Comparison of ENCODE assay signal across 20 cellular contexts in the genomic region with DNA sequence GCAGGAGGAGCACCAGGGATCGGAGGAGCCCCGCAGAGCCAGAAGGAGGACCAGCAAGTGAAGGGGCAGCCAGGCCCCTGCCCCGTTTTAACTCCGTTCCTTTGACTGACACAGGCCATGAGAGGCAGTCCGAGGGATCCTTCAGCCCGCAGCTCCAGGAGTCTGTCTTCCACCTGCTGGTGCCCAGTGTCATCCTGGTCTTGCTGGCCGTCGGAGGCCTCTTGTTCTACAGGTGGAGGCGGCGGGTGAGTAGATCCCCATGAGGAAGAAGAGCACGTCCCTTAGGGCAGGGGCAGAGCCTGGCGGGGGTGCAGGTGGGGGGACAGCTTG. TPM values are rescaled to one million over a fixed set of nuclear protein-coding genes. Genes with fewer than 3 reads are reported as not detected.
DNase-seq lines count a peak whose midpoint lies in the region; ATAC-seq, FAIRE-seq and TF ChIP-seq lines count a peak whose summit lies in the region.
"Had no signal": no experiment of that assay in that cellular context is flagged by ENCODE, and none has a peak within 500 bp of the region (broad histone marks: within the 10 kb centered on the region; RNA-seq: fewer than 3 reads in every experiment).

No MANE protein-coding gene starts in this region.

- intact Hi-C loops in sciatic nerve (cut with DNase I) (no loop called here), upper lobe of right lung (cut with DNase I) (no loop called here)

- no peaks in the 10 kb centered on the region for H3K27me3 ChIP-seq in GM23338 (ENCODE audit: insufficient read depth)
- no peaks in the 10 kb centered on the region for H3K27me3 ChIP-seq in upper lobe of right lung
- H3K27me3 ChIP-seq: hepatocyte, MG63 had no signal

- H4K20me1 ChIP-seq in GM23338 (replicated peaks; ENCODE audit: insufficient read depth) = no peaks in the 10 kb centered on the region

- H3K4me1 ChIP-seq in GM23338 (ENCODE audit: insufficient read depth) (no peaks in the 10 kb centered on the region), upper lobe of right lung (peaks cover 22% of the 10 kb centered on the region)

- DNase-seq in GM23338 (ENCODE audit: low spot score) (no peak), sciatic nerve (ENCODE audit: low spot score) (peak; percentile 54), upper lobe of right lung (no peak), RCC 7860 (ENCODE audit: low spot score) (no peak)
- DNase-seq in Jurkat, Clone E6-1 (ENCODE audit: low read depth, low spot score) = no peak
- DNase-seq in effector memory CD8-positive, alpha-beta T cell = no peak
- DNase-seq: activated CD4-positive, alpha-beta memory T cell treated with anti-CD3 and anti-CD28 coated beads, Interleukin-2, amount 10 ng/mL, durations not matched to agents 7 days and 5 days; activated effector memory CD4-positive, alpha-beta T cell treated with Interleukin-2 at 50 U/mL for 16 hours; amniotic stem cell; central memory CD4-positive, alpha-beta T cell; effector CD4-positive, alpha-beta T cell; GF-D8; islet precursor cell; MG63; NCI-H187 treated with DMSO at 0.1 percent for 48 hours; NCI-H510A treated with DMSO at 0.1 percent for 48 hours had no signal

- no peaks in the 10 kb centered on the region for H3K36me3 ChIP-seq in GM23338 (ENCODE audit: insufficient read depth)
- peaks cover 87% of the 10 kb centered on the region for H3K36me3 ChIP-seq in upper lobe of right lung

- no peaks in the 10 kb centered on the region for H3F3A ChIP-seq in GM23338 (replicated peaks; ENCODE audit: low read depth)

- H3K27me3 Mint-ChIP-seq in GM23338 (ENCODE audit: insufficient read depth, low read depth, poor library complexity) = peaks cover 11% of the 10 kb centered on the region
- no peaks in the 10 kb centered on the region for H3K27me3 Mint-ChIP-seq in effector memory CD8-positive, alpha-beta T cell
- H3K27me3 Mint-ChIP-seq: activated CD4-positive, alpha-beta memory T cell treated with anti-CD3 and anti-CD28 coated beads, Interleukin-2, amount 10 ng/mL, durations not matched to agents 7 days and 5 days had no signal

- ATAC-seq in GM23338 (peak; percentile 10; the same call in 1 of the 3 replicates), sciatic nerve (no peak), upper lobe of right lung (no peak), GM19395 (IDR thresholded peaks at IDR 0.05; ENCODE audit: unreplicated experiment) (no peak)
- ATAC-seq in effector memory CD8-positive, alpha-beta T cell (replicated peaks) = no peak

- H3K9me3 ChIP-seq in upper lobe of right lung = no peaks in the 10 kb centered on the region

- H3K36me3 Mint-ChIP-seq in GM23338 (ENCODE audit: low read depth) = peaks cover 3% of the 10 kb centered on the region; the same call in 1 of the 3 replicates
- peaks cover 15% of the 10 kb centered on the region for H3K36me3 Mint-ChIP-seq in effector memory CD8-positive, alpha-beta T cell (ENCODE audit: insufficient read depth)

- no peaks in the 10 kb centered on the region for H3K9me3 Mint-ChIP-seq in GM23338
- no peaks in the 10 kb centered on the region for H3K9me3 Mint-ChIP-seq in effector memory CD8-positive, alpha-beta T cell
- H3K9me3 Mint-ChIP-seq: activated CD4-positive, alpha-beta memory T cell treated with anti-CD3 and anti-CD28 coated beads, Interleukin-2, amount 10 ng/mL, durations not matched to agents 7 days and 5 days had no signal

- H3K9me2 ChIP-seq in GM23338 (ENCODE audit: insufficient read depth) = no peaks in the 10 kb centered on the region

- FAIRE-seq in RCC 7860 (lab: Jason Lieb, UNC) = no peak
- FAIRE-seq: GM12891 had no signal

- H3K4me1 Mint-ChIP-seq in GM23338 = peaks cover 2% of the 10 kb centered on the region; the same call in 1 of the 3 replicates
- peaks cover 0 to 3% of the 10 kb centered on the region in 2 donors for H3K4me1 Mint-ChIP-seq in effector memory CD8-positive, alpha-beta T cell (ENCODE audit: low read depth in 2 of 2)

- H2AFZ ChIP-seq in GM23338 = 0 out of 2 replicates have a peak overlapping the region, but pooled peaks have one; percentile 63
- H2AFZ ChIP-seq: hepatocyte had no signal

- no peak overlapping the region for H3K27ac Mint-ChIP-seq in GM23338
- peak overlapping the region; percentile 54 to 79 for H3K27ac Mint-ChIP-seq in effector memory CD8-positive, alpha-beta T cell
- H3K27ac Mint-ChIP-seq: activated CD4-positive, alpha-beta memory T cell treated with anti-CD3 and anti-CD28 coated beads, Interleukin-2, amount 10 ng/mL, durations not matched to agents 7 days and 5 days had no signal

- H3K27ac ChIP-seq in GM23338 (ENCODE audit: low read depth) (no peak overlapping the region), upper lobe of right lung (no peak overlapping the region)
- H3K27ac ChIP-seq: hepatocyte, SK-N-MC had no signal

- no peaks in the 10 kb centered on the region for H3K79me2 ChIP-seq in GM23338 (replicated peaks; ENCODE audit: insufficient read depth)
- H3K79me2 ChIP-seq: hepatocyte had no signal

- H3K4me3 ChIP-seq in GM23338 (no peak overlapping the region), upper lobe of right lung (no peak overlapping the region)
- peak overlapping the region; percentile 80 for H3K4me3 ChIP-seq in Jurkat, Clone E6-1 (ENCODE audit: low read length)
- H3K4me3 ChIP-seq: hepatocyte, MG63, SK-N-MC had no signal

- no peak overlapping the region for H3K4me2 ChIP-seq in GM23338
- H3K4me2 ChIP-seq: hepatocyte had no signal

- TF ChIP-seq CTCF in GM23338 (conservative IDR thresholded peaks at IDR 0.05; ENCODE audit: low read depth in 2 of 2) (no peak), upper lobe of right lung (IDR thresholded peaks at IDR 0.05) (no peak)

- peak overlapping the region; percentile 64; the same call in 2 of the 3 replicates for H3K4me3 Mint-ChIP-seq in GM23338
- no peak overlapping the region for H3K4me3 Mint-ChIP-seq in effector memory CD8-positive, alpha-beta T cell
- H3K4me3 Mint-ChIP-seq: activated CD4-positive, alpha-beta memory T cell treated with anti-CD3 and anti-CD28 coated beads, Interleukin-2, amount 10 ng/mL, durations not matched to agents 7 days and 5 days had no signal

TF ChIP-seq in GM23338, 12 proteins besides CTCF, POLR2A, EP300 and RAD21:
- no peak for TF ChIP-seq POLR2AphosphoS5 (IDR thresholded peaks at IDR 0.05; ENCODE audit: low read depth)
- TF ChIP-seq, protein P1, sequence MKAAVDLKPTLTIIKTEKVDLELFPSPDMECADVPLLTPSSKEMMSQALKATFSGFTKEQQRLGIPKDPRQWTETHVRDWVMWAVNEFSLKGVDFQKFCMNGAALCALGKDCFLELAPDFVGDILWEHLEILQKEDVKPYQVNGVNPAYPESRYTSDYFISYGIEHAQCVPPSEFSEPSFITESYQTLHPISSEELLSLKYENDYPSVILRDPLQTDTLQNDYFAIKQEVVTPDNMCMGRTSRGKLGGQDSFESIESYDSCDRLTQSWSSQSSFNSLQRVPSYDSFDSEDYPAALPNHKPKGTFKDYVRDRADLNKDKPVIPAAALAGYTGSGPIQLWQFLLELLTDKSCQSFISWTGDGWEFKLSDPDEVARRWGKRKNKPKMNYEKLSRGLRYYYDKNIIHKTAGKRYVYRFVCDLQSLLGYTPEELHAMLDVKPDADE (IDR thresholded peaks at IDR 0.05) = no peak

RNA-seq across cellular contexts. Expression of a gene that starts 13.3 kb away (rescaled TPM):
- 3.5 and 6.3 TPM in 2 replicates for total RNA-seq in GM23338 (2014; rRNA removed; shearing (Covaris generic))
- 1.1 and 1.4 TPM in 2 replicates for polyA plus RNA-seq in GM23338 (2016; fragmentation: Nextera tagmentation; extraction: Ambion mirVana)
- polyA plus RNA-seq in Jurkat, Clone E6-1 (2012; ENCODE audit: insufficient read depth, insufficient read length) = 1.2 TPM
- total RNA-seq in sciatic nerve = 61.2 TPM
- 79.8 TPM for total RNA-seq in upper lobe of right lung
